In genomic region chr7:18290223-18290622, GRCh38 we compare ENCODE assay signal across 9 cellular contexts.
DNase-seq lines count a peak whose midpoint lies in the region; ATAC-seq lines count a peak whose summit lies in the region.
"Had no signal": no experiment of that assay in that cellular context is flagged by ENCODE, and none has a peak within 500 bp of the region (broad histone marks: within the 10 kb centered on the region; RNA-seq: fewer than 3 reads in every experiment).

No MANE protein-coding gene starts in this region.

- no peaks in the 10 kb centered on the region for H3K9me3 Mint-ChIP-seq in activated naive CD8-positive, alpha-beta T cell treated with anti-CD3 and anti-CD28 coated beads, Interleukin-2, amount 10 ng/mL, durations not matched to agents 7 days and 5 days
- H3K9me3 Mint-ChIP-seq: T-helper 1 cell treated with Interleukin-12 subunit alpha and Interleukin-12 subunit beta and Interleukin-4 antibody, amounts not matched to agents 30 μg/mL and 1 μg/mL, for 36 hours had no signal

- peak; percentile 73 for ATAC-seq in GM21381 (IDR thresholded peaks at IDR 0.05; ENCODE audit: unreplicated experiment)
- ATAC-seq in HG03457 (IDR thresholded peaks at IDR 0.05; ENCODE audit: unreplicated experiment) = peak; percentile 78
- ATAC-seq in activated naive CD8-positive, alpha-beta T cell treated with anti-CD3 and anti-CD28 coated beads, Interleukin-2, amount 10 ng/mL, durations not matched to agents 7 days and 5 days (ENCODE audit: low read depth) = no peak

- peaks cover 44% of the 10 kb centered on the region for H3K4me1 ChIP-seq in BLaER1

- H4K20me1 ChIP-seq in BLaER1 = no peaks in the 10 kb centered on the region

- H3K36me3 ChIP-seq in BLaER1 = no peaks in the 10 kb centered on the region

- POLR2A ChIA-PET in activated naive CD8-positive, alpha-beta T cell treated with anti-CD3 and anti-CD28 coated beads, Interleukin-2, amount 10 ng/mL, durations not matched to agents 7 days and 5 days (lab: Charles Lee) = no interaction called here

- peaks cover 15% of the 10 kb centered on the region for H3K27me3 Mint-ChIP-seq in activated naive CD8-positive, alpha-beta T cell treated with anti-CD3 and anti-CD28 coated beads, Interleukin-2, amount 10 ng/mL, durations not matched to agents 7 days and 5 days

- peak overlapping the region; percentile 31 for H3K4me3 Mint-ChIP-seq in activated naive CD8-positive, alpha-beta T cell treated with anti-CD3 and anti-CD28 coated beads, Interleukin-2, amount 10 ng/mL, durations not matched to agents 7 days and 5 days
- H3K4me3 Mint-ChIP-seq: T-helper 1 cell treated with Interleukin-12 subunit alpha and Interleukin-12 subunit beta and Interleukin-4 antibody, amounts not matched to agents 30 μg/mL and 1 μg/mL, for 36 hours had no signal

- H3K9me3 ChIP-seq in BLaER1 = no peaks in the 10 kb centered on the region

- H3K27me3 ChIP-seq in BLaER1 = no peaks in the 10 kb centered on the region

- peaks cover 12% of the 10 kb centered on the region for H3K4me1 Mint-ChIP-seq in activated naive CD8-positive, alpha-beta T cell treated with anti-CD3 and anti-CD28 coated beads, Interleukin-2, amount 10 ng/mL, durations not matched to agents 7 days and 5 days

- H3K9ac ChIP-seq in BLaER1 = peak overlapping the region; percentile 64

- no peak overlapping the region for H3K27ac Mint-ChIP-seq in activated naive CD8-positive, alpha-beta T cell treated with anti-CD3 and anti-CD28 coated beads, Interleukin-2, amount 10 ng/mL, durations not matched to agents 7 days and 5 days
- H3K27ac Mint-ChIP-seq: T-helper 1 cell treated with Interleukin-12 subunit alpha and Interleukin-12 subunit beta and Interleukin-4 antibody, amounts not matched to agents 30 μg/mL and 1 μg/mL, for 36 hours had no signal

- H3K27ac ChIP-seq in BLaER1 = peak overlapping the region; percentile 49

- H3K4me3 ChIP-seq in BLaER1 = peak overlapping the region; percentile 63

- peak overlapping the region; percentile 81 for H3K4me2 ChIP-seq in BLaER1

- H3K36me3 Mint-ChIP-seq in activated naive CD8-positive, alpha-beta T cell treated with anti-CD3 and anti-CD28 coated beads, Interleukin-2, amount 10 ng/mL, durations not matched to agents 7 days and 5 days = no peaks in the 10 kb centered on the region

- no peak for DNase-seq in activated naive CD8-positive, alpha-beta T cell treated with anti-CD3 and anti-CD28 coated beads, Interleukin-2, amount 10 ng/mL, durations not matched to agents 7 days and 5 days
- no peak for DNase-seq in activated CD8-positive, alpha-beta memory T cell treated with anti-CD3 and anti-CD28 coated beads, Interleukin-2, amount 50 U/mL, for 48 hours
- DNase-seq in NCI-H2227 treated with DMSO at 0.1 percent for 48 hours (lab: John Stamatoyannopoulos, UW) = no peak
- no peak for DNase-seq in HuH-7.5 (ENCODE audit: low spot score)
- no peak for DNase-seq in NCI-H446 treated with DMSO at 0.1 percent for 48 hours (lab: John Stamatoyannopoulos, UW)
